In the genomic region with DNA sequence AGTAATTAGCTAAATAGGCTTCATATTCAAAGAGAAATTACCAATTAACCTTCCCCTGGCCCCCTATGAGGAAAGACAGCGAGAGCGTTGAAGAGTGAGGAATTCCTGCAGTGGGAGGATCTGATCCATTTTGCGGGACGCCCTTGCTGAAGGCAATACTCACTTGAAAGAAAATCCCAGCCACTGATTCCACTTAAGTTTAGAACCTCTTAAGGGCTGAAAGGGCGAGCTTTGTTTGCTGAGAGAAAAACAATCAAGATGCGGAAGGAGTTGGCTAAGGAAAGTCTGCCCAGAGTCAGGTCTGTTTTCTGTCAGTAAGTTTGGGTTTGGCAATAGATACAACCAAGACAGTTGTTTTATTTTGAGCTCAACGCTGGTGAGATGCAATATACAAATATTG, we compare ENCODE assay signal across 1 cellular context.
TF ChIP-seq lines count a peak whose summit lies in the region.

No MANE protein-coding gene starts in this region.

TF ChIP-seq in WTC11, 78 proteins besides CTCF, POLR2A, EP300 and RAD21 (continued from another document):
- TF ChIP-seq, protein P1, sequence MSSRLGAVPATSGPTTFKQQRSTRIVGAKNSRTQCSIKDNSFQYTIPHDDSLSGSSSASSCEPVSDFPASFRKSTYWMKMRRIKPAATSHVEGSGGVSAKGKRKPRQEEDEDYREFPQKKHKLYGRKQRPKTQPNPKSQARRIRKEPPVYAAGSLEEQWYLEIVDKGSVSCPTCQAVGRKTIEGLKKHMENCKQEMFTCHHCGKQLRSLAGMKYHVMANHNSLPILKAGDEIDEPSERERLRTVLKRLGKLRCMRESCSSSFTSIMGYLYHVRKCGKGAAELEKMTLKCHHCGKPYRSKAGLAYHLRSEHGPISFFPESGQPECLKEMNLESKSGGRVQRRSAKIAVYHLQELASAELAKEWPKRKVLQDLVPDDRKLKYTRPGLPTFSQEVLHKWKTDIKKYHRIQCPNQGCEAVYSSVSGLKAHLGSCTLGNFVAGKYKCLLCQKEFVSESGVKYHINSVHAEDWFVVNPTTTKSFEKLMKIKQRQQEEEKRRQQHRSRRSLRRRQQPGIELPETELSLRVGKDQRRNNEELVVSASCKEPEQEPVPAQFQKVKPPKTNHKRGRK (CRISPR knock-in tag; IDR thresholded peaks at IDR 0.05; ENCODE audit: borderline replicate concordance): no peak
- TF ChIP-seq EMX1 (CRISPR knock-in tag; IDR thresholded peaks at IDR 0.05) (no peak), ZNF416 (CRISPR knock-in tag; IDR thresholded peaks at IDR 0.05) (no peak), TCF7 (CRISPR knock-in tag; IDR thresholded peaks at IDR 0.05; ENCODE audit: low read depth) (no peak), NR3C1 (CRISPR knock-in tag; conservative IDR thresholded peaks at IDR 0.05; ENCODE audit: low read depth) (no peak), AFF4 (CRISPR knock-in tag; IDR thresholded peaks at IDR 0.05; ENCODE audit: borderline replicate concordance) (no peak), STAT6 (CRISPR knock-in tag; conservative IDR thresholded peaks at IDR 0.05; ENCODE audit: low read depth) (no peak), TP53 (CRISPR knock-in tag; IDR thresholded peaks at IDR 0.05) (no peak), USF1 (CRISPR knock-in tag; IDR thresholded peaks at IDR 0.05) (no peak), FOXP1 (CRISPR knock-in tag; IDR thresholded peaks at IDR 0.05; ENCODE audit: borderline replicate concordance) (no peak), ZNF219 (CRISPR knock-in tag; IDR thresholded peaks at IDR 0.05; ENCODE audit: borderline replicate concordance) (no peak), ZNF671 (CRISPR knock-in tag; IDR thresholded peaks at IDR 0.05) (no peak), MXD4 (CRISPR knock-in tag; IDR thresholded peaks at IDR 0.05; ENCODE audit: borderline replicate concordance) (no peak), GTF2I (CRISPR knock-in tag; conservative IDR thresholded peaks at IDR 0.05) (no peak)
- TF ChIP-seq, protein P2, sequence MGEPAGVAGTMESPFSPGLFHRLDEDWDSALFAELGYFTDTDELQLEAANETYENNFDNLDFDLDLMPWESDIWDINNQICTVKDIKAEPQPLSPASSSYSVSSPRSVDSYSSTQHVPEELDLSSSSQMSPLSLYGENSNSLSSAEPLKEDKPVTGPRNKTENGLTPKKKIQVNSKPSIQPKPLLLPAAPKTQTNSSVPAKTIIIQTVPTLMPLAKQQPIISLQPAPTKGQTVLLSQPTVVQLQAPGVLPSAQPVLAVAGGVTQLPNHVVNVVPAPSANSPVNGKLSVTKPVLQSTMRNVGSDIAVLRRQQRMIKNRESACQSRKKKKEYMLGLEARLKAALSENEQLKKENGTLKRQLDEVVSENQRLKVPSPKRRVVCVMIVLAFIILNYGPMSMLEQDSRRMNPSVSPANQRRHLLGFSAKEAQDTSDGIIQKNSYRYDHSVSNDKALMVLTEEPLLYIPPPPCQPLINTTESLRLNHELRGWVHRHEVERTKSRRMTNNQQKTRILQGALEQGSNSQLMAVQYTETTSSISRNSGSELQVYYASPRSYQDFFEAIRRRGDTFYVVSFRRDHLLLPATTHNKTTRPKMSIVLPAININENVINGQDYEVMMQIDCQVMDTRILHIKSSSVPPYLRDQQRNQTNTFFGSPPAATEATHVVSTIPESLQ (CRISPR knock-in tag; IDR thresholded peaks at IDR 0.05): no peak
- TF ChIP-seq, protein P3, sequence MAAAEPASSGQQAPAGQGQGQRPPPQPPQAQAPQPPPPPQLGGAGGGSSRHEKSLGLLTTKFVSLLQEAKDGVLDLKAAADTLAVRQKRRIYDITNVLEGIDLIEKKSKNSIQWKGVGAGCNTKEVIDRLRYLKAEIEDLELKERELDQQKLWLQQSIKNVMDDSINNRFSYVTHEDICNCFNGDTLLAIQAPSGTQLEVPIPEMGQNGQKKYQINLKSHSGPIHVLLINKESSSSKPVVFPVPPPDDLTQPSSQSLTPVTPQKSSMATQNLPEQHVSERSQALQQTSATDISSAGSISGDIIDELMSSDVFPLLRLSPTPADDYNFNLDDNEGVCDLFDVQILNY (CRISPR knock-in tag; IDR thresholded peaks at IDR 0.05): no peak
- TF ChIP-seq, protein P4, sequence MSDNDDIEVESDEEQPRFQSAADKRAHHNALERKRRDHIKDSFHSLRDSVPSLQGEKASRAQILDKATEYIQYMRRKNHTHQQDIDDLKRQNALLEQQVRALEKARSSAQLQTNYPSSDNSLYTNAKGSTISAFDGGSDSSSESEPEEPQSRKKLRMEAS (CRISPR knock-in tag; IDR thresholded peaks at IDR 0.05): no peak
- TF ChIP-seq, protein P5, sequence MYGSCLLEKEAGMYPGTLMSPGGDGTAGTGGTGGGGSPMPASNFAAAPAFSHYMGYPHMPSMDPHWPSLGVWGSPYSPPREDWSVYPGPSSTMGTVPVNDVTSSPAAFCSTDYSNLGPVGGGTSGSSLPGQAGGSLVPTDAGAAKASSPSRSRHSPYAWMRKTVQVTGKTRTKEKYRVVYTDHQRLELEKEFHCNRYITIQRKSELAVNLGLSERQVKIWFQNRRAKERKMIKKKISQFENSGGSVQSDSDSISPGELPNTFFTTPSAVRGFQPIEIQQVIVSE (CRISPR knock-in tag; IDR thresholded peaks at IDR 0.05; ENCODE audit: borderline replicate concordance): no peak
- TF ChIP-seq, protein P6, sequence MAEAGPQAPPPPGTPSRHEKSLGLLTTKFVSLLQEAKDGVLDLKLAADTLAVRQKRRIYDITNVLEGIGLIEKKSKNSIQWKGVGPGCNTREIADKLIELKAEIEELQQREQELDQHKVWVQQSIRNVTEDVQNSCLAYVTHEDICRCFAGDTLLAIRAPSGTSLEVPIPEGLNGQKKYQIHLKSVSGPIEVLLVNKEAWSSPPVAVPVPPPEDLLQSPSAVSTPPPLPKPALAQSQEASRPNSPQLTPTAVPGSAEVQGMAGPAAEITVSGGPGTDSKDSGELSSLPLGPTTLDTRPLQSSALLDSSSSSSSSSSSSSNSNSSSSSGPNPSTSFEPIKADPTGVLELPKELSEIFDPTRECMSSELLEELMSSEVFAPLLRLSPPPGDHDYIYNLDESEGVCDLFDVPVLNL (CRISPR knock-in tag; IDR thresholded peaks at IDR 0.05; ENCODE audit: borderline replicate concordance, low read depth): no peak
